8 cellular contexts compared by ENCODE assay signal in the genomic region with DNA sequence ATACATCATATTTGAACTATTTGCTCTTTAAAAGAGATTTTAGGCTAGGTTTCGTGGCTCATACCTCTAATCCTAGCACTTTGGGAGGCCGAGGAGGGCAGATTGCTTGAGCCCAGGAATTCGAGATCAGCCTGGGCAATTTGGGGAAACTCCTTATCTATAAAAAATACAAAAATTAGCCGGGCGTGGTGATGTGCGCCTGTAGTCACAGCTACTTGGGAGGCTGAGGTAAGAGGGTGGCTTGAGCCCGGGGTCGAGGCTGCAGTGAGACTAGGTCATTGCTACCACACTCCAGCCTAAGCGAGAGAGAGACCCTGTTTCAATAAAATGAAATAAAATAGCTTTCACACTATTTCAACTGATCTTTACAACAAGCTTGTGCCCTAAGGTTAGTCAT. TPM values are rescaled to one million over a fixed set of nuclear protein-coding genes. Genes with fewer than 3 reads are reported as not detected.
DNase-seq lines count a peak whose midpoint lies in the region; TF ChIP-seq lines count a peak whose summit lies in the region.

No MANE protein-coding gene starts in this region.

- H3K9me3 ChIP-seq in ES-I3 (ENCODE audit: control insufficient read depth, insufficient read depth, low read length) (no peaks in the 10 kb centered on the region), SJCRH30 (replicated peaks) (no peaks in the 10 kb centered on the region), esophagus muscularis mucosa (no peaks in the 10 kb centered on the region)

- TF ChIP-seq EP300 in esophagus muscularis mucosa (IDR thresholded peaks at IDR 0.05), result no peak

- peak overlapping the region; percentile 81 for H3K9ac ChIP-seq in ES-I3 (ENCODE audit: low read depth, low read length)

- H3K4me3 Mint-ChIP-seq in progenitor cell of endocrine pancreas (ENCODE audit: low read depth), result peak overlapping the region; percentile 100

- H3K4me1 ChIP-seq in ES-I3 (ENCODE audit: insufficient read depth, low read length), result peaks cover 3% of the 10 kb centered on the region
- H3K4me1 ChIP-seq in SJCRH30, result peaks cover 5% of the 10 kb centered on the region
- peaks cover 29 to 60% (median 56%) of the 10 kb centered on the region in 4 donors for H3K4me1 ChIP-seq in esophagus muscularis mucosa

- intact Hi-C loops in esophagus muscularis mucosa (cut with DNase I), result loop anchor here (10.0 kb wide), 2 partner anchors 204 to 496 kb away; partner anchors contain the start of gene SAP30L

- H3K4me1 Mint-ChIP-seq in progenitor cell of endocrine pancreas (ENCODE audit: low read depth), result peaks cover 22% of the 10 kb centered on the region

- CTCF ChIA-PET in GM10248 (lab: Yijun Ruan, JAX), result no interaction called here

- no peaks in the 10 kb centered on the region for H3K9me3 Mint-ChIP-seq in progenitor cell of endocrine pancreas (ENCODE audit: low read depth)

- POLR2A ChIA-PET in GM10248 (lab: Yijun Ruan, JAX), result no interaction called here

- H3K36me3 Mint-ChIP-seq in progenitor cell of endocrine pancreas (ENCODE audit: insufficient read depth), result peaks cover 2% of the 10 kb centered on the region

- H3K4me3 ChIP-seq in SJCRH30 (peak overlapping the region; percentile 71), esophagus muscularis mucosa (peak overlapping the region; percentile 69 to 80 (median 74))

- H3K27me3 Mint-ChIP-seq in progenitor cell of endocrine pancreas, result no peaks in the 10 kb centered on the region

- peak overlapping the region; percentile 39; the same call in 1 of the 2 replicates for H3K27ac ChIP-seq in SJCRH30
- peak overlapping the region; percentile 68 to 84 (median 80) for H3K27ac ChIP-seq in esophagus muscularis mucosa (replicated peaks in 1 of 4)

- H3K36me3 ChIP-seq in ES-I3 (ENCODE audit: insufficient read depth, low read length), result peaks cover 2% of the 10 kb centered on the region
- H3K36me3 ChIP-seq in SJCRH30, result no peaks in the 10 kb centered on the region
- H3K36me3 ChIP-seq in esophagus muscularis mucosa, result peaks cover 0 to 10% (median 6%) of the 10 kb centered on the region in 4 donors

- H3K27ac Mint-ChIP-seq in progenitor cell of endocrine pancreas, result peak overlapping the region; percentile 98

- H3K27me3 ChIP-seq in SJCRH30, result no peaks in the 10 kb centered on the region
- peaks cover 0 to 5% (median 0%) of the 10 kb centered on the region in 4 donors for H3K27me3 ChIP-seq in esophagus muscularis mucosa

- TF ChIP-seq CTCF in esophagus muscularis mucosa (IDR thresholded peaks at IDR 0.05), result no peak
- no peak for TF ChIP-seq CTCF in progenitor cell of endocrine pancreas (IDR thresholded peaks at IDR 0.05; ENCODE audit: unreplicated experiment)
- TF ChIP-seq CTCF in GM10248 (IDR thresholded peaks at IDR 0.05; ENCODE audit: control extremely low read depth, extremely low read depth, low read depth, missing control alignments), result no peak

- 81% methylated on average over 9 of the region's 9 CpGs for whole genome bisulfite sequencing in esophagus muscularis mucosa

- TF ChIP-seq POLR2A in esophagus muscularis mucosa (IDR thresholded peaks at IDR 0.05; ENCODE audit: low read depth), result no peak

- DNase-seq in SJCRH30, result no peak
- no peak for DNase-seq in esophagus muscularis mucosa (ENCODE audit: extremely low spot score)
- no peak for DNase-seq in progenitor cell of endocrine pancreas (ENCODE audit: low spot score, unreplicated experiment)
- no peak for DNase-seq in GM10248 (ENCODE audit: extremely low spot score)
- DNase-seq in NCI-H1105 (lab: John Stamatoyannopoulos, UW), result no peak
- DNase-seq in DMS114 treated with DMSO at 0.1 percent for 48 hours (lab: John Stamatoyannopoulos, UW; ENCODE audit: unreplicated experiment), result no peak
- DNase-seq in SW 1271 (lab: John Stamatoyannopoulos, UW), result no peak

RNA-seq across cellular contexts. Expression of gene MRPL22, which starts 0.5 kb away (rescaled TPM):
- total RNA-seq in SJCRH30 (2014; rRNA removed; shearing (Covaris generic)), result 55.6 and 56.2 TPM in 2 replicates
- total RNA-seq in esophagus muscularis mucosa (10 to 100 TPM in 3 of 4 donors, 1 to 10 TPM in 1; 8.7 to 31.4 (median 17.2) TPM), progenitor cell of endocrine pancreas (48.9 and 57.1 TPM in 2 replicates)

RNA-seq across cellular contexts. Expression of gene GEMIN5, which starts 2.4 kb away (rescaled TPM):
- total RNA-seq in SJCRH30 (2014; rRNA removed; shearing (Covaris generic)), result 47.1 and 47.7 TPM in 2 replicates
- total RNA-seq in esophagus muscularis mucosa (10 to 100 TPM; 14.1 to 20.4 (median 17.3) TPM), progenitor cell of endocrine pancreas (21.9 and 24.2 TPM in 2 replicates)
